Comparison of ENCODE assay signal across 21 cellular contexts in the genomic region with DNA sequence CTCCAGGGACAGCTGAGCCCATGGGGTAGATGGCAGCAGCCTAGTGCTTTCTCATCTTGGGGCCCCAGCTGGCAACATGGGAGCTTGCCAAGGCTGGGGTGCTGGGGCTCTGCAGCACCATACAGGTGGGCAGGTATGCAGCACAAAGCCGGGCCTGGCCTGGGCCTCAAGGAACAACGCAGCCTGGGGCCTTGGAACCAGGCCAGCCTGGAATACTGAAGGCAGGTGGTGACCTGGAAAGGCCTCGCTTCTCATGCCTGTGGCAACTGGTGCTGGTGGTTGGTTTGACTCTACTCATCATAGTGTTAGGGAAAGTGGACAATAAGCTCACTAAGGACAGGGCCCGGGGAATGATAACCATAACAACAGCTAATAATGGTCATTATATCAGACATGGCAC. TPM values are rescaled to one million over a fixed set of nuclear protein-coding genes. Genes with fewer than 3 reads are reported as not detected.
DNase-seq lines count a peak whose midpoint lies in the region; ATAC-seq and TF ChIP-seq lines count a peak whose summit lies in the region.
"Had no signal": no experiment of that assay in that cellular context is flagged by ENCODE, and none has a peak within 500 bp of the region (broad histone marks: within the 10 kb centered on the region; RNA-seq: fewer than 3 reads in every experiment).

No MANE protein-coding gene starts in this region.

- H3K36me3 ChIP-seq in trophoblast cell (ENCODE audit: control insufficient read depth in 1 of 2, insufficient read depth in 2 of 2, low read length in 2 of 2), result no peaks in the 10 kb centered on the region
- peaks cover 4% of the 10 kb centered on the region for H3K36me3 ChIP-seq in A673 (ENCODE audit: insufficient read depth, low read length, poor library complexity, severe bottlenecking)
- no peaks in the 10 kb centered on the region for H3K36me3 ChIP-seq in OCI-LY7 (ENCODE audit: insufficient read depth, low read length)
- H3K36me3 ChIP-seq: BLaER1, Peyer's patch, SJSA1 had no signal

- H3K4ac ChIP-seq in trophoblast cell (ENCODE audit: low read depth, low read length), result no peak overlapping the region

- BruUV-seq in A673 (replicated peaks; lab: Mats Ljungman, UMichigan) (no TSS peak), OCI-LY7 (replicated peaks; lab: Mats Ljungman, UMichigan) (no TSS peak)

- ATAC-seq in natural killer cell treated with Interleukin-12 subunit alpha and Interleukin-12 subunit beta and Interleukin-15 and Interleukin-18, amount 100 ng/mL, for 72 hours, result no peak
- ATAC-seq: K562 had no signal

- no peaks in the 10 kb centered on the region for H3K9me3 Mint-ChIP-seq in natural killer cell treated with Interleukin-12 subunit alpha and Interleukin-12 subunit beta and Interleukin-15 and Interleukin-18, amount 100 ng/mL, for 72 hours
- H3K9me3 Mint-ChIP-seq: CD4-positive, alpha-beta memory T cell had no signal

- no peak overlapping the region for H3K18ac ChIP-seq in trophoblast cell (ENCODE audit: low read length)

- no peak overlapping the region for H3K23ac ChIP-seq in trophoblast cell (ENCODE audit: low read length)

- H4K8ac ChIP-seq in trophoblast cell (ENCODE audit: low read depth, low read length), result no peak overlapping the region

- H3K79me1 ChIP-seq in trophoblast cell (ENCODE audit: low read length), result no peaks in the 10 kb centered on the region

- H2AK5ac ChIP-seq in trophoblast cell (ENCODE audit: low read length), result no peak overlapping the region

- TF ChIP-seq CTCF in A673 (conservative IDR thresholded peaks at IDR 0.05; ENCODE audit: low read depth, low read length) (no peak), OCI-LY7 (conservative IDR thresholded peaks at IDR 0.05; ENCODE audit: low read length) (no peak)

- no peaks in the 10 kb centered on the region for H3K9me2 ChIP-seq in OCI-LY7 (ENCODE audit: insufficient read depth, low read length)

- no peaks in the 10 kb centered on the region for H4K20me1 ChIP-seq in OCI-LY7 (ENCODE audit: insufficient read depth, low read length)
- H4K20me1 ChIP-seq: BLaER1 had no signal

- no peak overlapping the region for H2BK120ac ChIP-seq in trophoblast cell (ENCODE audit: insufficient read depth, low read length, poor library complexity)

- peaks cover 0 to 7% of the 10 kb centered on the region in 2 donors for H3K27me3 Mint-ChIP-seq in natural killer cell treated with Interleukin-12 subunit alpha and Interleukin-12 subunit beta and Interleukin-15 and Interleukin-18, amount 100 ng/mL, for 72 hours

- H3K27ac Mint-ChIP-seq in natural killer cell treated with Interleukin-12 subunit alpha and Interleukin-12 subunit beta and Interleukin-15 and Interleukin-18, amount 100 ng/mL, for 72 hours, result no peak overlapping the region
- H3K27ac Mint-ChIP-seq: CD4-positive, alpha-beta memory T cell had no signal

- no peak overlapping the region for H3K14ac ChIP-seq in trophoblast cell (ENCODE audit: low read length)

- H3K4me1 Mint-ChIP-seq in natural killer cell treated with Interleukin-12 subunit alpha and Interleukin-12 subunit beta and Interleukin-15 and Interleukin-18, amount 100 ng/mL, for 72 hours (ENCODE audit: low read depth in 2 of 2), result peaks cover 0 to 4% of the 10 kb centered on the region in 2 donors
- H3K4me1 Mint-ChIP-seq: CD4-positive, alpha-beta memory T cell had no signal

- H3K27me3 ChIP-seq in trophoblast cell (ENCODE audit: insufficient read depth, low read length), result no peaks in the 10 kb centered on the region
- H3K27me3 ChIP-seq in A673 (replicated peaks; ENCODE audit: insufficient read depth, low read depth, low read length, poor library complexity), result no peaks in the 10 kb centered on the region
- H3K27me3 ChIP-seq: BLaER1, Peyer's patch, SJSA1 had no signal

- H3K4me2 ChIP-seq in trophoblast cell (ENCODE audit: low read length), result no peak overlapping the region
- no peak overlapping the region for H3K4me2 ChIP-seq in OCI-LY7 (ENCODE audit: low read length)
- H3K4me2 ChIP-seq: BLaER1 had no signal

- H3K9me3 ChIP-seq in trophoblast cell (ENCODE audit: insufficient read depth, low read depth, low read length), result peaks cover 5% of the 10 kb centered on the region
- H3K9me3 ChIP-seq in A673 (ENCODE audit: low read depth, low read length, poor library complexity, severe bottlenecking), result no peaks in the 10 kb centered on the region
- H3K9me3 ChIP-seq in OCI-LY7 (ENCODE audit: low read length), result no peaks in the 10 kb centered on the region
- H3K9me3 ChIP-seq: BLaER1, Peyer's patch, SJSA1 had no signal

- no peaks in the 10 kb centered on the region for H3K36me3 Mint-ChIP-seq in natural killer cell treated with Interleukin-12 subunit alpha and Interleukin-12 subunit beta and Interleukin-15 and Interleukin-18, amount 100 ng/mL, for 72 hours
- H3K36me3 Mint-ChIP-seq: CD4-positive, alpha-beta memory T cell had no signal

- no peak for TF ChIP-seq RAD21 in Ishikawa (IDR thresholded peaks at IDR 0.05; ENCODE audit: low read depth)

- no CpG with 5 or more reads among the region's 4 CpGs for WGBS in trophoblast cell (ENCODE audit: extremely low coverage, insufficient coverage, insufficient read length)

- no peak overlapping the region for H3K27ac ChIP-seq in trophoblast cell (ENCODE audit: low read depth, low read length)
- no peak overlapping the region for H3K27ac ChIP-seq in A673 (ENCODE audit: low read depth, low read length, poor library complexity, severe bottlenecking)
- H3K27ac ChIP-seq in OCI-LY7 (ENCODE audit: low read depth, low read length, poor library complexity, severe bottlenecking), result no peak overlapping the region
- H3K27ac ChIP-seq: BLaER1, Peyer's patch, SJSA1 had no signal

- no peak overlapping the region for H3K4me3 Mint-ChIP-seq in natural killer cell treated with Interleukin-12 subunit alpha and Interleukin-12 subunit beta and Interleukin-15 and Interleukin-18, amount 100 ng/mL, for 72 hours
- H3K4me3 Mint-ChIP-seq: CD4-positive, alpha-beta memory T cell had no signal

- no peaks in the 10 kb centered on the region for H3K79me2 ChIP-seq in trophoblast cell (ENCODE audit: control insufficient read depth, insufficient read depth, low read length, poor library complexity)
- H3K79me2 ChIP-seq in OCI-LY7 (ENCODE audit: insufficient read depth, low read depth, low read length), result no peaks in the 10 kb centered on the region

- H3K4me1 ChIP-seq in trophoblast cell (ENCODE audit: control insufficient read depth in 1 of 2, insufficient read depth in 2 of 2, low read length in 2 of 2) (no peaks in the 10 kb centered on the region), A673 (ENCODE audit: insufficient read depth, low read length, poor library complexity, severe bottlenecking) (no peaks in the 10 kb centered on the region), OCI-LY7 (ENCODE audit: insufficient read depth, low read length, poor library complexity, severe bottlenecking) (no peaks in the 10 kb centered on the region)
- H3K4me1 ChIP-seq: BLaER1, Peyer's patch, SJSA1 had no signal

- POLR2A ChIA-PET in A673 (lab: Charles Lee; ENCODE audit: low non-redundant PET) (no interaction called here), OCI-LY7 (lab: Charles Lee) (no interaction called here)

- intact Hi-C loops in A673 (cut with micrococcal nuclease; ENCODE audit: unreplicated experiment) (no loop called here), OCI-LY7 (cut with micrococcal nuclease; ENCODE audit: unreplicated experiment) (no loop called here)

- DNase-seq in NCI-H2171 treated with DMSO at 0.1 percent for 48 hours (lab: John Stamatoyannopoulos, UW), result peak; percentile 86
- peak; percentile 73 for DNase-seq in cerebellum (ENCODE audit: low spot score)
- peak; percentile 69 to 71 for DNase-seq in trophoblast cell
- no peak for DNase-seq in A673 (ENCODE audit: low spot score)
- no peak for DNase-seq in OCI-LY7 (ENCODE audit: low spot score)
- no peak for DNase-seq in natural killer cell treated with Interleukin-12 subunit alpha and Interleukin-12 subunit beta and Interleukin-15 and Interleukin-18, amount 100 ng/mL, for 72 hours (ENCODE audit: low spot score)
- DNase-seq in hypothalamus (lab: John Stamatoyannopoulos, UW), result no peak
- DNase-seq: ACHN; CD4-positive, alpha-beta memory T cell; GF-D8; NCI-H1048; NCI-H1436 treated with DMSO at 0.1 percent for 48 hours; NCI-H1930; NCI-H345; NCI-H526; Peyer's patch; T-helper 1 cell had no signal

- no peak overlapping the region for H3K9ac ChIP-seq in trophoblast cell (ENCODE audit: low read length)
- H3K9ac ChIP-seq: BLaER1 had no signal

- H2BK12ac ChIP-seq in trophoblast cell (ENCODE audit: low read length), result no peak overlapping the region

- CTCF ChIA-PET in A673 (lab: Charles Lee), result no interaction called here
- CTCF ChIA-PET in OCI-LY7 (lab: Charles Lee; ENCODE audit: unreplicated experiment), result no interaction called here

- H2AFZ ChIP-seq in trophoblast cell (ENCODE audit: insufficient read depth, low read length, poor library complexity) (no peak overlapping the region), OCI-LY7 (ENCODE audit: low read length) (no peak overlapping the region)

- no peak overlapping the region for H2BK5ac ChIP-seq in trophoblast cell (ENCODE audit: low read depth, low read length, poor library complexity)

- TF ChIP-seq EP300 in Ishikawa (IDR thresholded peaks at IDR 0.05; ENCODE audit: borderline replicate concordance), result no peak

- H4K12ac ChIP-seq in trophoblast cell (ENCODE audit: low read depth, low read length), result no peak overlapping the region

- no peak overlapping the region for H3K4me3 ChIP-seq in trophoblast cell (ENCODE audit: low read depth, low read length)
- no peak overlapping the region for H3K4me3 ChIP-seq in A673 (ENCODE audit: low read depth, low read length, poor library complexity, severe bottlenecking)
- H3K4me3 ChIP-seq in OCI-LY7 (ENCODE audit: low read depth, low read length, poor library complexity, severe bottlenecking), result no peak overlapping the region
- H3K4me3 ChIP-seq: BLaER1, K562, Peyer's patch, SJSA1 had no signal

- no peak overlapping the region for H4K91ac ChIP-seq in trophoblast cell (ENCODE audit: low read depth, low read length)

TF ChIP-seq in Ishikawa, 13 proteins besides CTCF, POLR2A, EP300 and RAD21:
- TF ChIP-seq, protein P1, sequence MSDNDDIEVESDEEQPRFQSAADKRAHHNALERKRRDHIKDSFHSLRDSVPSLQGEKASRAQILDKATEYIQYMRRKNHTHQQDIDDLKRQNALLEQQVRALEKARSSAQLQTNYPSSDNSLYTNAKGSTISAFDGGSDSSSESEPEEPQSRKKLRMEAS (IDR thresholded peaks at IDR 0.05), result no peak
- peak; percentile 12; the same call in 1 of the 2 replicates for TF ChIP-seq NFIC (IDR thresholded peaks at IDR 0.05)

RNA-seq across cellular contexts. Expression of a gene that starts 27.0 kb away (rescaled TPM):
- total RNA-seq in cerebellum (57.2 TPM), A673 (2021) (207 and 208 TPM in 2 replicates), OCI-LY7 (2022) (98.4 and 105 TPM in 2 replicates)
- polyA plus RNA-seq in trophoblast cell (2013), result 101 and 104 TPM in 2 replicates
- 103 and 106 TPM in 2 replicates for total RNA-seq in OCI-LY7 (2014; rRNA removed; shearing (Covaris generic))
- 100 to 1,000 TPM in 1 of 2 donors, 10 to 100 TPM in 1; 92.1 to 106 TPM for total RNA-seq in natural killer cell treated with Interleukin-12 subunit alpha and Interleukin-12 subunit beta and Interleukin-15 and Interleukin-18, amount 100 ng/mL, for 72 hours

RNA-seq across cellular contexts. Expression of a gene that starts 38.4 kb away (rescaled TPM):
- 2.1 TPM for total RNA-seq in cerebellum
- polyA plus RNA-seq in trophoblast cell (2013), result 0.62 and 0.63 TPM in 2 replicates
- 26.4 and 27.7 TPM in 2 replicates for total RNA-seq in A673 (2021)
- total RNA-seq in OCI-LY7 (2014; rRNA removed; shearing (Covaris generic)), result not detected in 2 replicates
- 0.08 TPM in 1 of 2 replicates, not detected in the other for total RNA-seq in OCI-LY7 (2022)
- not detected for total RNA-seq in natural killer cell treated with Interleukin-12 subunit alpha and Interleukin-12 subunit beta and Interleukin-15 and Interleukin-18, amount 100 ng/mL, for 72 hours
- total RNA-seq: SJSA1 had no signal
- polyA plus RNA-seq: CD4-positive, alpha-beta memory T cell had no signal

Comparison
In these comparisons a context has a peak if more than half of its experiments do, and no peak if none do; other contexts are left out.
1. DNase-seq: peak in NCI-H2171 treated with DMSO at 0.1 percent for 48 hours (single experiment), cerebellum (single experiment) and trophoblast cell (2 of 2); none in A673 (single experiment), OCI-LY7 (single experiment), natural killer cell treated with Interleukin-12 subunit alpha and Interleukin-12 subunit beta and Interleukin-15 and Interleukin-18, amount 100 ng/mL, for 72 hours (single experiment) and hypothalamus (0 of 51).